ENCODE assay signal across 8 cellular contexts in the genomic region with DNA sequence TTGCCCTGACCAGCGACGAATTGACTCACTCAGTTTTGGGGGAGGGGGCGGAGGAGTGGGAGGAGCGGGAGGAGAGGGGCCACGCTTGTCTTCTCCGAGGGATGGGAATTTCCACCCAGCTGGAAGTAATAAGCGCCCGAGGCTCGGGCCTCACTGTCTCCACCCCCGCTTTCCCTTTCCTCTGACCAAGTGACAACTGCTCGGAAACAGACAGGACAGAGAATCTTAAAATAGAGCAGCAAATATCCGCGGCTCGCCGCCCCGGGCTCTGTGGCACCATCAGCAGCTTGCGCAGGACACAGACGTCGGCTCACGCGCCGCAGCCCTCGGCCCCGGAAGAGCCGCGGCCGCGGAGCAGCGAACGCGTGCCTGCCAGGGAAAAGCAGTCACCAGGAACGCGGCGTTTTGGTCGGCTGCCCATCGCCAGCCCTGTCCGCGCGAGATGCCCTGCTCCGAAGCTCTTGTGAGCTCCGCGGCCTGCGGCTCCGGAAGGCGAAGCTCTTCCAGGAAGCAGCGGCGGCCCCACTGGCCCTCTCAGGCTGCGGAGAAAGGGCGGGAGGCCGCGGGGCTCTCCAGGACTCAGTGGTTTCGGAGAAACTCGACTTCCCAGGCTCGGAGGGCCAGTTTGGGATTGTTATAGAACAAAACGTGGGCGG. TPM values are rescaled to one million over a fixed set of nuclear protein-coding genes. Genes with fewer than 3 reads are reported as not detected.
DNase-seq lines count a peak whose midpoint lies in the region; ATAC-seq and TF ChIP-seq lines count a peak whose summit lies in the region.

No MANE protein-coding gene starts in this region.

- H3K27me3 Mint-ChIP-seq in activated CD8-positive, alpha-beta T cell treated with anti-CD3 and anti-CD28 coated beads for 36 hours: peaks cover 45% of the 10 kb centered on the region
- peaks cover 71 to 91% of the 10 kb centered on the region in 2 donors for H3K27me3 Mint-ChIP-seq in effector memory CD8-positive, alpha-beta T cell

- peaks cover 5% of the 10 kb centered on the region for H3K36me3 Mint-ChIP-seq in activated CD8-positive, alpha-beta T cell treated with anti-CD3 and anti-CD28 coated beads for 36 hours (ENCODE audit: low read depth)
- peaks cover 32% of the 10 kb centered on the region for H3K36me3 Mint-ChIP-seq in effector memory CD8-positive, alpha-beta T cell (ENCODE audit: insufficient read depth)

- ATAC-seq in HG02885 (IDR thresholded peaks at IDR 0.05; ENCODE audit: poor library complexity, unreplicated experiment): peak; percentile 43
- ATAC-seq in activated CD8-positive, alpha-beta T cell treated with anti-CD3 and anti-CD28 coated beads for 36 hours: peak; percentile 31
- peak; percentile 9 for ATAC-seq in effector memory CD8-positive, alpha-beta T cell (replicated peaks)

- CTCF ChIA-PET in activated CD8-positive, alpha-beta T cell treated with anti-CD3 and anti-CD28 coated beads for 36 hours (lab: Charles Lee): interaction anchor here (1.4 to 7.5 kb wide), 9 partner anchors 9 to 172 kb away, joined by 5 to 53 read pairs (median 13); a partner anchor contains a TSS

- intact Hi-C loops in activated CD8-positive, alpha-beta T cell treated with anti-CD3 and anti-CD28 coated beads for 36 hours (cut with micrococcal nuclease): loop anchor here (5.0 kb wide), 1 partner anchor 97 kb away; no protein-coding TSS in a partner anchor

- TF ChIP-seq CTCF in activated CD8-positive, alpha-beta T cell treated with anti-CD3 and anti-CD28 coated beads for 36 hours (IDR thresholded peaks at IDR 0.05): no peak

- POLR2A ChIA-PET in activated CD8-positive, alpha-beta T cell treated with anti-CD3 and anti-CD28 coated beads for 36 hours (lab: Charles Lee): interaction anchor here (1.2 to 4.2 kb wide), 5 partner anchors 8 to 32 kb away, joined by 3 to 68 read pairs (median 25); a partner anchor contains a TSS

- no peaks in the 10 kb centered on the region for H3K9me3 Mint-ChIP-seq in activated CD8-positive, alpha-beta T cell treated with anti-CD3 and anti-CD28 coated beads for 36 hours
- H3K9me3 Mint-ChIP-seq in effector memory CD8-positive, alpha-beta T cell: no peaks in the 10 kb centered on the region

- H3K27ac Mint-ChIP-seq in activated CD8-positive, alpha-beta T cell treated with anti-CD3 and anti-CD28 coated beads for 36 hours: peak overlapping the region; percentile 89
- H3K27ac Mint-ChIP-seq in effector memory CD8-positive, alpha-beta T cell: peak overlapping the region; percentile 84 to 93

- DNase-seq in NCI-H2029 (lab: John Stamatoyannopoulos, UW) (peak; percentile 38), NCI-H2029 treated with DMSO at 0.1 percent for 48 hours (lab: John Stamatoyannopoulos, UW) (no peak), NCI-H526 (lab: John Stamatoyannopoulos, UW) (peak; percentile 79 to 95), medulla oblongata (ENCODE audit: extremely low spot score) (peak; percentile 90)
- DNase-seq in activated CD8-positive, alpha-beta T cell treated with anti-CD3 and anti-CD28 coated beads for 36 hours: peak; percentile 84
- DNase-seq in effector memory CD8-positive, alpha-beta T cell: peak; percentile 21 to 37 (median 31)
- peak; percentile 34 to 64 for DNase-seq in stimulated activated CD8-positive, alpha-beta memory T cell treated with anti-CD3 and anti-CD28 coated beads, Interleukin-2, amount 100 ng/mL, for 48 hours (ENCODE audit: low read depth in 2 of 2)

- peaks cover 57% of the 10 kb centered on the region for H3K4me1 Mint-ChIP-seq in activated CD8-positive, alpha-beta T cell treated with anti-CD3 and anti-CD28 coated beads for 36 hours (ENCODE audit: low read depth)
- peaks cover 33 to 35% of the 10 kb centered on the region in 2 donors for H3K4me1 Mint-ChIP-seq in effector memory CD8-positive, alpha-beta T cell (ENCODE audit: low read depth in 2 of 2)

- H3K4me3 Mint-ChIP-seq in activated CD8-positive, alpha-beta T cell treated with anti-CD3 and anti-CD28 coated beads for 36 hours: peak overlapping the region; percentile 77
- H3K4me3 Mint-ChIP-seq in effector memory CD8-positive, alpha-beta T cell: peak overlapping the region; percentile 70 to 77

RNA-seq across cellular contexts. Expression of a gene that starts 10.7 kb away (rescaled TPM):
- 10 to 100 TPM; 33.8 to 35.6 TPM for total RNA-seq in activated CD8-positive, alpha-beta T cell treated with anti-CD3 and anti-CD28 coated beads for 36 hours

RNA-seq across cellular contexts. Expression of a gene that starts 25.9 kb away (rescaled TPM):
- 1 to 10 TPM; 3.7 TPM for total RNA-seq in activated CD8-positive, alpha-beta T cell treated with anti-CD3 and anti-CD28 coated beads for 36 hours
